ENCODE assay signal across 8 cellular contexts in genomic region chr1:43651188-43651587, GRCh38. TPM values are rescaled to one million over a fixed set of nuclear protein-coding genes. Genes with fewer than 3 reads are reported as not detected.
A peak's percentile ranks its signal among the peaks of the same experiment; 100 is the strongest.
DNase-seq lines count a peak whose midpoint lies in the region; ATAC-seq, FAIRE-seq and TF ChIP-seq lines count a peak whose summit lies in the region.

No MANE protein-coding gene starts in this region.

- no peaks in the 10 kb centered on the region for H4K20me1 ChIP-seq in mammary epithelial cell (ENCODE audit: insufficient read depth, low read length)

- no peak overlapping the region for H2AFZ ChIP-seq in mammary epithelial cell (ENCODE audit: low read depth, low read length)

- in situ Hi-C loops in mammary epithelial cell (cut with MboI; ENCODE audit: low sequenced_read_pairs in 2 of 2) = loop anchor here in 1 of 2 donors (25.0 kb wide), 3 partner anchors 111 to 414 kb away; partner anchors contain the start of genes ARTN and IPO13

- peak overlapping the region; percentile 97 for H3K4me2 ChIP-seq in mammary epithelial cell (ENCODE audit: insufficient read depth, low read depth, low read length)

- H3K9ac ChIP-seq in HUES64 (ENCODE audit: low read depth, low read length) (peak overlapping the region; percentile 84), mammary epithelial cell (ENCODE audit: insufficient read depth, low read length) (peak overlapping the region; percentile 81), mucosa of rectum (ENCODE audit: low read depth in 1 of 2, low read length in 2 of 2) (peak overlapping the region; percentile 88 to 93)

- no peaks in the 10 kb centered on the region for H3K27me3 ChIP-seq in HUES64 (ENCODE audit: insufficient read depth, low read length)
- no peaks in the 10 kb centered on the region for H3K27me3 ChIP-seq in mammary epithelial cell (ENCODE audit: insufficient read depth, low read length)
- H3K27me3 ChIP-seq in mucosa of rectum (ENCODE audit: control insufficient read depth in 2 of 2, insufficient read depth in 2 of 2, low read length in 2 of 2) = no peaks in the 10 kb centered on the region

- dilution Hi-C loops in mammary epithelial cell (cut with HindIII; ENCODE audit: low sequenced_read_pairs) = no loop called here

- DNase-seq in AG04449 (ENCODE audit: low read depth, low spot score) = no peak
- DNase-seq in mammary epithelial cell = peak; percentile 31
- DNase-seq in HTR-8/SVneo (ENCODE audit: insufficient read length, low spot score) = no peak
- DNase-seq in MV-4-11 (lab: John Stamatoyannopoulos, UW) = no peak

- TSS peak; percentile 16 for BruUV-seq in mammary epithelial cell (replicated peaks; lab: Mats Ljungman, UMichigan)

- POLR2A ChIA-PET in AG04449 (lab: Yijun Ruan, JAX) = interaction anchor here (0.6 to 2.3 kb wide), 10 partner anchors 8 to 385 kb away, joined by 3 to 16 read pairs (median 6); partner anchors contain the start of gene ST3GAL3

- intact Hi-C loops in mammary epithelial cell (cut with micrococcal nuclease) = no loop called here

- no peak for FAIRE-seq in HTR-8/SVneo (lab: Jason Lieb, UNC)

- H3K27ac ChIP-seq in HUES64 (ENCODE audit: low read depth, low read length) (peak overlapping the region; percentile 36; the same call in 1 of the 2 replicates), mammary epithelial cell (ENCODE audit: insufficient read depth, low read depth, low read length) (peak overlapping the region; percentile 54), mucosa of rectum (ENCODE audit: low read depth in 2 of 2, low read length in 2 of 2) (peak overlapping the region; percentile 32 to 99)

- peaks cover 51% of the 10 kb centered on the region for H3K79me2 ChIP-seq in mammary epithelial cell (ENCODE audit: insufficient read depth, low read length)

- no peak for TF ChIP-seq CTCF in AG04449 (IDR thresholded peaks at IDR 0.05; ENCODE audit: insufficient read depth, low read length, missing control alignments)
- TF ChIP-seq CTCF in mammary epithelial cell (conservative IDR thresholded peaks at IDR 0.05 in 1 of 2, IDR thresholded peaks at IDR 0.05 in 1 of 2; ENCODE audit: extremely low read depth in 1 of 2, insufficient read depth in 1 of 2, low read depth in 1 of 2, low read length in 2 of 2) = no peak

- CTCF ChIA-PET in AG04449 (lab: Yijun Ruan, JAX) = interaction anchor here (1.4 to 4.3 kb wide), 4 partner anchors 7 to 121 kb away, joined by 4 to 30 read pairs (median 10); partner anchors contain the start of gene PTPRF
- CTCF ChIA-PET in mammary epithelial cell (lab: Charles Lee; ENCODE audit: low non-redundant PET) = interaction anchor here (0.6 kb wide), 1 partner anchor 20 kb away, joined by 4 read pairs; no protein-coding TSS in a partner anchor

- no peak for ATAC-seq in HG02571 (IDR thresholded peaks at IDR 0.05; ENCODE audit: unreplicated experiment)
- ATAC-seq in activated CD4-positive, CD25-positive, alpha-beta regulatory T cell treated with anti-CD3 and anti-CD28 coated beads, Interleukin-2, amount 50 U/mL, for 24 hours = no peak

- H3K9me3 ChIP-seq in HUES64 (ENCODE audit: insufficient read depth, low read depth, low read length) (no peaks in the 10 kb centered on the region), mammary epithelial cell (replicated peaks; ENCODE audit: insufficient read depth, low read length) (no peaks in the 10 kb centered on the region), mucosa of rectum (ENCODE audit: control insufficient read depth in 2 of 2, low read length in 2 of 2) (no peaks in the 10 kb centered on the region)

- H3K36me3 ChIP-seq in HUES64 (ENCODE audit: insufficient read depth, low read length) (peaks cover 29% of the 10 kb centered on the region), mammary epithelial cell (ENCODE audit: insufficient read depth, low read length) (peaks cover 21% of the 10 kb centered on the region), mucosa of rectum (ENCODE audit: control insufficient read depth in 2 of 2, insufficient read depth in 2 of 2, low read length in 2 of 2) (peaks cover 30% of the 10 kb centered on the region in 2 donors)

- H3K4me1 ChIP-seq in HUES64 (ENCODE audit: insufficient read depth, low read length) = peaks cover 26% of the 10 kb centered on the region
- H3K4me1 ChIP-seq in mammary epithelial cell (ENCODE audit: insufficient read depth, low read length) = peaks cover 20% of the 10 kb centered on the region
- peaks cover 11 to 21% of the 10 kb centered on the region in 2 donors for H3K4me1 ChIP-seq in mucosa of rectum (ENCODE audit: control insufficient read depth in 2 of 2, insufficient read depth in 2 of 2, low read length in 2 of 2)

- 43% methylated on average over 6 of the region's 6 CpGs for WGBS in HUES64
- 22% methylated on average over 6 of the region's 6 CpGs for WGBS in mammary epithelial cell (ENCODE audit: low coverage, missing lambda C conversion rate)

- H3K4me3 ChIP-seq in AG04449 (ENCODE audit: low read depth, low read length) = peak overlapping the region; percentile 99
- H3K4me3 ChIP-seq in HUES64 (ENCODE audit: low read length) = peak overlapping the region; percentile 96
- H3K4me3 ChIP-seq in mammary epithelial cell (replicated peaks in 1 of 3; ENCODE audit: insufficient read depth in 1 of 3, low read depth in 2 of 3, low read length in 3 of 3) = peak overlapping the region; percentile 69 to 81 (median 75)
- peak overlapping the region; percentile 89 to 92 for H3K4me3 ChIP-seq in mucosa of rectum (ENCODE audit: low read length in 2 of 2)

RNA-seq across cellular contexts. Expression of gene KDM4A, which starts 1.2 kb away (rescaled TPM):
- 52.2 TPM for polyA plus RNA-seq in HUES64 (2013, experiment 1 of 2)
- 52.7 TPM for polyA plus RNA-seq in HUES64 (2013, experiment 2 of 2)
- 10 to 100 TPM; 52.5 to 59.7 TPM for total RNA-seq in mammary epithelial cell
- 18.3 TPM for polyA plus RNA-seq in mammary epithelial cell
- polyA minus RNA-seq in mammary epithelial cell = 85.9 TPM

RNA-seq across cellular contexts. Expression of gene ST3GAL3, which starts 56.1 kb away (rescaled TPM):
- 9.0 TPM for polyA plus RNA-seq in HUES64 (2013, experiment 1 of 2)
- polyA plus RNA-seq in HUES64 (2013, experiment 2 of 2) = 12.8 TPM
- 10 to 100 TPM; 10.7 to 20.2 TPM for total RNA-seq in mammary epithelial cell
- polyA plus RNA-seq in mammary epithelial cell = 7.8 TPM
- polyA minus RNA-seq in mammary epithelial cell = 60.4 TPM
